In genomic region chrX:123277821-123278220, GRCh38 we compare ENCODE assay signal across 17 cellular contexts.
"Had no signal": no experiment of that assay in that cellular context is flagged by ENCODE, and none has a peak within 500 bp of the region (broad histone marks: within the 10 kb centered on the region; RNA-seq: fewer than 3 reads in every experiment).

No MANE protein-coding gene starts in this region.

- H3K27me3 Mint-ChIP-seq: activated naive CD8-positive, alpha-beta T cell treated with anti-CD3 and anti-CD28 coated beads, Interleukin-2, amount 50 U/mL, for 24 hours; activated T-helper 17 cell treated with anti-CD3 and anti-CD28 coated beads, Interleukin-2, amount 50 U/mL, for 72 hours; naive B cell; stimulated activated naive CD8-positive, alpha-beta T cell treated with anti-CD3 and anti-CD28 coated beads, Interleukin-15, Interleukin-2, amounts not matched to agents 100 ng/mL and 50 ng/mL, for 24 hours; type B pancreatic cell had no signal

- H3K4me1 ChIP-seq: breast epithelium, suprapubic skin had no signal

- H3K27ac Mint-ChIP-seq: activated naive CD8-positive, alpha-beta T cell treated with anti-CD3 and anti-CD28 coated beads, Interleukin-2, amount 50 U/mL, for 24 hours; activated T-helper 17 cell treated with anti-CD3 and anti-CD28 coated beads, Interleukin-2, amount 50 U/mL, for 72 hours; naive B cell; stimulated activated naive CD8-positive, alpha-beta T cell treated with anti-CD3 and anti-CD28 coated beads, Interleukin-15, Interleukin-2, amounts not matched to agents 100 ng/mL and 50 ng/mL, for 24 hours; type B pancreatic cell had no signal

- H2AFZ ChIP-seq: hepatocyte had no signal

- H3K4me3 Mint-ChIP-seq: activated naive CD8-positive, alpha-beta T cell treated with anti-CD3 and anti-CD28 coated beads, Interleukin-2, amount 50 U/mL, for 24 hours; activated T-helper 17 cell treated with anti-CD3 and anti-CD28 coated beads, Interleukin-2, amount 50 U/mL, for 72 hours; stimulated activated naive CD8-positive, alpha-beta T cell treated with anti-CD3 and anti-CD28 coated beads, Interleukin-15, Interleukin-2, amounts not matched to agents 100 ng/mL and 50 ng/mL, for 24 hours; type B pancreatic cell had no signal

- H3K27me3 ChIP-seq: hepatocyte, ovary, suprapubic skin had no signal

- H3K9me3 ChIP-seq: breast epithelium, ovary, suprapubic skin had no signal

- H3K79me2 ChIP-seq: hepatocyte had no signal

- ATAC-seq: activated naive CD8-positive, alpha-beta T cell treated with anti-CD3 and anti-CD28 coated beads, Interleukin-2, amount 50 U/mL, for 24 hours; activated T-helper 17 cell treated with anti-CD3 and anti-CD28 coated beads, Interleukin-2, amount 50 U/mL, for 72 hours; left lobe of liver; sciatic nerve had no signal

- H3K9me3 Mint-ChIP-seq: activated naive CD8-positive, alpha-beta T cell treated with anti-CD3 and anti-CD28 coated beads, Interleukin-2, amount 50 U/mL, for 24 hours; activated T-helper 17 cell treated with anti-CD3 and anti-CD28 coated beads, Interleukin-2, amount 50 U/mL, for 72 hours; stimulated activated naive CD8-positive, alpha-beta T cell treated with anti-CD3 and anti-CD28 coated beads, Interleukin-15, Interleukin-2, amounts not matched to agents 100 ng/mL and 50 ng/mL, for 24 hours; type B pancreatic cell had no signal

- H3K36me3 ChIP-seq: breast epithelium, ovary, suprapubic skin, WERI-Rb-1 had no signal

- DNase-seq: activated CD4-positive, alpha-beta T cell treated with anti-CD3 and anti-CD28 coated beads, Interleukin-2, amount 50 U/mL, for 48 hours; activated naive CD4-positive, alpha-beta T cell treated with Interleukin-2 at 50 U/mL for 16 hours; activated naive CD8-positive, alpha-beta T cell treated with anti-CD3 and anti-CD28 coated beads, Interleukin-2, amount 50 U/mL, for 24 hours; aorta; mammary epithelial cell; naive B cell; ovary; WERI-Rb-1 had no signal

- H3K4me1 Mint-ChIP-seq: activated naive CD8-positive, alpha-beta T cell treated with anti-CD3 and anti-CD28 coated beads, Interleukin-2, amount 50 U/mL, for 24 hours; activated T-helper 17 cell treated with anti-CD3 and anti-CD28 coated beads, Interleukin-2, amount 50 U/mL, for 72 hours; naive B cell had no signal

- H3K4me3 ChIP-seq: breast epithelium, hepatocyte, ovary, suprapubic skin had no signal

- H3K4me2 ChIP-seq: hepatocyte had no signal

- H3K27ac ChIP-seq: breast epithelium, epithelial cell of prostate, hepatocyte, ovary, suprapubic skin, WERI-Rb-1 had no signal

- H3K36me3 Mint-ChIP-seq: naive B cell, type B pancreatic cell had no signal
